ENCODE assay signal across 1 cellular context in genomic region chr2:197517150-197517549, GRCh38.
TF ChIP-seq lines count a peak whose summit lies in the region.

No MANE protein-coding gene starts in this region.

TF ChIP-seq in H1, 55 proteins besides CTCF, POLR2A, EP300 and RAD21:
- no peak for TF ChIP-seq RBBP5 (IDR thresholded peaks at IDR 0.05; ENCODE audit: borderline replicate concordance, low read depth, low read length)
- no peak for TF ChIP-seq EGR1 (IDR thresholded peaks at IDR 0.05; ENCODE audit: borderline replicate concordance, low read depth, low read length)
- no peak for TF ChIP-seq SAP30 (IDR thresholded peaks at IDR 0.05; ENCODE audit: insufficient read depth, insufficient replicate concordance, low read length)
- no peak for TF ChIP-seq TAF1 (IDR thresholded peaks at IDR 0.05; ENCODE audit: low read depth, low read length)
- TF ChIP-seq CBX5 (IDR thresholded peaks at IDR 0.05; ENCODE audit: low read depth, low read length) = no peak
- no peak for TF ChIP-seq HDAC2 (IDR thresholded peaks at IDR 0.05; ENCODE audit: borderline replicate concordance in 1 of 2, low read depth in 2 of 2, low read length in 2 of 2)
- TF ChIP-seq RXRA (IDR thresholded peaks at IDR 0.05; ENCODE audit: insufficient read depth, low read depth, low read length) = no peak
- no peak for TF ChIP-seq BACH1 (IDR thresholded peaks at IDR 0.05; ENCODE audit: low read length)
- no peak for TF ChIP-seq POLR2AphosphoS5 (IDR thresholded peaks at IDR 0.05; ENCODE audit: low read depth, low read length)
- no peak for TF ChIP-seq HDAC6 (IDR thresholded peaks at IDR 0.05; ENCODE audit: low read depth, low read length)
- no peak for TF ChIP-seq SIRT6 (IDR thresholded peaks at IDR 0.05; ENCODE audit: low read length)
- TF ChIP-seq ASH2L (IDR thresholded peaks at IDR 0.05; ENCODE audit: low read length) = no peak
- TF ChIP-seq TAF7 (optimal IDR thresholded peaks at IDR 0.05; ENCODE audit: borderline replicate concordance, low read depth, low read length) = no peak
- TF ChIP-seq FOSL1 (IDR thresholded peaks at IDR 0.05; ENCODE audit: insufficient read depth, low read depth, low read length) = no peak
- no peak for TF ChIP-seq EZH2 (IDR thresholded peaks at IDR 0.05; ENCODE audit: low read depth, low read length, severe bottlenecking)
